ENCODE assay signal across 8 cellular contexts in genomic region chr6:34237722-34238506, GRCh38. TPM values are rescaled to one million over a fixed set of nuclear protein-coding genes. Genes with fewer than 3 reads are reported as not detected.
DNase-seq lines count a peak whose midpoint lies in the region; ATAC-seq, FAIRE-seq and TF ChIP-seq lines count a peak whose summit lies in the region.

No MANE protein-coding gene starts in this region.

- TF ChIP-seq EP300 in K562 (IDR thresholded peaks at IDR 0.05; ENCODE audit: low read length): peak; percentile 41

- peak overlapping the region; percentile 98 for H3K27ac ChIP-seq in K562 (ENCODE audit: extremely low read depth, low read depth, low read length)

- ATAC-seq in K562: peak; percentile 52

- H3K36me3 Mint-ChIP-seq in T-helper 2 cell treated with Interferon-gamma antibody and Interleukin-4, amounts not matched to agents 5 μg/mL and 100 μg/mL, for 36 hours (ENCODE audit: low read depth): peaks cover 36% of the 10 kb centered on the region

- H2AFZ ChIP-seq in K562 (ENCODE audit: low read depth, low read length): peak overlapping the region; percentile 37

- H3K9me3 Mint-ChIP-seq in T-helper 2 cell treated with Interferon-gamma antibody and Interleukin-4, amounts not matched to agents 5 μg/mL and 100 μg/mL, for 36 hours: no peaks in the 10 kb centered on the region

- peak overlapping the region; percentile 97 to 99 for H3K9ac ChIP-seq in K562 (ENCODE audit: insufficient read depth in 1 of 2, low read depth in 2 of 2, low read length in 2 of 2)

- H3K36me3 ChIP-seq in K562 (ENCODE audit: control insufficient read depth, insufficient read depth, low read length): peaks cover 51% of the 10 kb centered on the region

- POLR2A ChIA-PET in K562 (lab: Yijun Ruan, JAX): interaction anchor here (0.5 to 1.8 kb wide), 15 partner anchors 10 to 972 kb away, joined by 3 to 14 read pairs (median 6); partner anchors contain the start of gene SMIM29

- 1% methylated on average over 55 of the region's 64 CpGs for WGBS in K562 (ENCODE audit: insufficient coverage, low coverage, missing lambda C conversion rate)

- H3K9me1 ChIP-seq in K562 (ENCODE audit: control insufficient read depth, insufficient read depth, low read length): no peaks in the 10 kb centered on the region

- TF ChIP-seq RAD21 in K562 (CRISPR knock-in tag; conservative IDR thresholded peaks at IDR 0.05 in 1 of 2, IDR thresholded peaks at IDR 0.05 in 1 of 2): peak; percentile 25 to 48; a peak in 3 of 4 replicates

- DNase-seq in DMS53 (lab: John Stamatoyannopoulos, UW) (peak; percentile 72), DMS53 treated with DMSO at 0.1 percent for 48 hours (lab: John Stamatoyannopoulos, UW; ENCODE audit: unreplicated experiment) (no peak), HuH-7.5 (ENCODE audit: low spot score) (peak; percentile 83), K562 (ENCODE audit: extremely low read depth in 1 of 4, low spot score in 3 of 4) (peak; percentile 84 to 91 (median 87)), iPS-NIHi11 (ENCODE audit: low spot score) (peak; percentile 59), HPDE6-E6E7 (ENCODE audit: extremely low spot score) (no peak)
- peak; percentile 77 for DNase-seq in T-helper 2 cell treated with Interferon-gamma antibody and Interleukin-4, amounts not matched to agents 5 μg/mL and 100 μg/mL, for 36 hours (ENCODE audit: low spot score)
- DNase-seq in stimulated activated CD4-positive, alpha-beta T cell treated with anti-CD3 and anti-CD28 coated beads, Interleukin-15, amount 100 ng/mL, for 1 hour (ENCODE audit: low read depth in 1 of 2, low spot score in 1 of 2): peak; percentile 43 to 72

- no peaks in the 10 kb centered on the region for H3K9me3 ChIP-seq in K562 (replicated peaks; ENCODE audit: control insufficient read depth, insufficient read depth, low read depth, low read length)

- peak; percentile 45 to 81 (median 66); a peak in 4 of 6 replicates for TF ChIP-seq CTCF in K562 (IDR thresholded peaks at IDR 0.05 in 2 of 3, conservative IDR thresholded peaks at IDR 0.05 in 1 of 3; ENCODE audit: insufficient read depth in 2 of 3, low read depth in 1 of 3, low read length in 3 of 3)

- H3K4me3 ChIP-seq in K562: peak overlapping the region; percentile 85

- H3K4me3 Mint-ChIP-seq in T-helper 2 cell treated with Interferon-gamma antibody and Interleukin-4, amounts not matched to agents 5 μg/mL and 100 μg/mL, for 36 hours: peak overlapping the region; percentile 91

- H3K27me3 Mint-ChIP-seq in T-helper 2 cell treated with Interferon-gamma antibody and Interleukin-4, amounts not matched to agents 5 μg/mL and 100 μg/mL, for 36 hours (ENCODE audit: low read depth): no peaks in the 10 kb centered on the region

- H3K27me3 ChIP-seq in K562 (ENCODE audit: control insufficient read depth in 2 of 2, insufficient read depth in 2 of 2, low read length in 2 of 2): no peaks in the 10 kb centered on the region

- H3K79me2 ChIP-seq in K562 (ENCODE audit: control insufficient read depth, insufficient read depth, low read length): peaks cover 69% of the 10 kb centered on the region

- peaks cover 56 to 60% of the 10 kb centered on the region in 2 experiments for H3K4me1 ChIP-seq in K562 (replicated peaks in 1 of 2; ENCODE audit: control insufficient read depth in 2 of 2, insufficient read depth in 2 of 2, low read length in 2 of 2)

- H4K20me1 ChIP-seq in K562 (replicated peaks; ENCODE audit: control insufficient read depth, insufficient read depth, low read length): peaks cover 40% of the 10 kb centered on the region

- CTCF ChIA-PET in K562 (lab: Yijun Ruan, JAX; ENCODE audit: low intra/inter-chr PET ratio): interaction anchor here (0.6 to 1.9 kb wide), 5 partner anchors 37 to 74 kb away, joined by 3 to 6 read pairs (median 3); no protein-coding TSS in a partner anchor

- in situ Hi-C loops in K562 (cut with MboI): no loop called here

- H3K4me2 ChIP-seq in K562 (ENCODE audit: insufficient read depth, low read length): peak overlapping the region; percentile 85

- peak overlapping the region; percentile 96 for H3K27ac Mint-ChIP-seq in T-helper 2 cell treated with Interferon-gamma antibody and Interleukin-4, amounts not matched to agents 5 μg/mL and 100 μg/mL, for 36 hours

- TF ChIP-seq POLR2A in K562 (conservative IDR thresholded peaks at IDR 0.05): peak; percentile 78

- peaks cover 47% of the 10 kb centered on the region for H3K4me1 Mint-ChIP-seq in T-helper 2 cell treated with Interferon-gamma antibody and Interleukin-4, amounts not matched to agents 5 μg/mL and 100 μg/mL, for 36 hours (ENCODE audit: low read depth)

- FAIRE-seq in K562 (lab: Jason Lieb, UNC): no peak

- BruUV-seq in K562 (replicated peaks; lab: Mats Ljungman, UMichigan): no TSS peak

- intact Hi-C loops in K562 (cut with micrococcal nuclease): no loop called here

TF ChIP-seq in K562, 482 proteins besides CTCF, POLR2A, EP300 and RAD21 (continues in another document):
- TF ChIP-seq CAMTA2 (CRISPR knock-in tag; conservative IDR thresholded peaks at IDR 0.05): no peak
- no peak for TF ChIP-seq ZBTB5 (IDR thresholded peaks at IDR 0.05)
- TF ChIP-seq MEF2D (tag; conservative IDR thresholded peaks at IDR 0.05; ENCODE audit: low read depth): no peak
- peak; percentile 69 for TF ChIP-seq ZNF24 (IDR thresholded peaks at IDR 0.05)
- TF ChIP-seq POLR2G (IDR thresholded peaks at IDR 0.05; ENCODE audit: low read depth, low read length): peak; percentile 91
- no peak for TF ChIP-seq TAF15 (IDR thresholded peaks at IDR 0.05; ENCODE audit: low read depth, low read length)
- TF ChIP-seq PTBP1 (IDR thresholded peaks at IDR 0.05; ENCODE audit: low read depth, low read length): 0 out of 2 replicates have a peak, but pooled peaks have one; percentile 44
- no peak; the same call in 1 of the 2 replicates for TF ChIP-seq ZNF76 (CRISPR knock-in tag; IDR thresholded peaks at IDR 0.05; ENCODE audit: borderline replicate concordance)
- TF ChIP-seq HNRNPLL (IDR thresholded peaks at IDR 0.05; ENCODE audit: low read depth, low read length, poor library complexity, severe bottlenecking): peak; percentile 51
- no peak for TF ChIP-seq MCM7 (IDR thresholded peaks at IDR 0.05)
- no peak for TF ChIP-seq PHB (CRISPR knock-in tag; IDR thresholded peaks at IDR 0.05)
- no peak for TF ChIP-seq NCOA2 (IDR thresholded peaks at IDR 0.05; ENCODE audit: partially characterized antibody in 2 of 2)
- peak; percentile 56; the same call in 1 of the 2 replicates for TF ChIP-seq MTA1 (IDR thresholded peaks at IDR 0.05; ENCODE audit: borderline replicate concordance)

RNA-seq across cellular contexts. Expression of gene HMGA1, which starts 1.2 kb away (rescaled TPM):
- 30.6 and 67.6 TPM in 2 replicates for total RNA-seq in K562 (2011; cell fraction: chromatin; rRNA removed; ENCODE audit: low replicate concordance)
- 97.4 and 98.8 TPM in 2 replicates for total RNA-seq in K562 (2011; cell fraction: nucleolus; rRNA removed)
- 112 and 202 TPM in 2 replicates for total RNA-seq in K562 (2011; cell fraction: nucleoplasm; rRNA removed)
- total RNA-seq in K562 (2014; rRNA removed): 1,004 and 1,256 TPM in 2 replicates
- 270 and 326 TPM in 2 replicates for total RNA-seq in K562 (2014; rRNA removed; fragmentation: Illumina TruSeq; extraction: Trizol)
- 594 and 609 TPM in 2 replicates for total RNA-seq in K562 (2015; rRNA removed; fragmentation: Illumina TruSeq; extraction: Trizol)
- total RNA-seq in K562 (2021): 1,947 and 1,950 TPM in 2 replicates
- polyA plus RNA-seq in K562 (2011; rRNA removed): 205 and 451 TPM in 2 replicates
- 348 and 767 TPM in 2 replicates for polyA plus RNA-seq in K562 (2011; cell fraction: cytosol; rRNA removed)
- 229 and 367 TPM in 2 replicates for polyA plus RNA-seq in K562 (2011; cell fraction: nucleus; rRNA removed)
- 830 and 1,263 TPM in 2 replicates for polyA plus RNA-seq in K562 (2012)
- 1,608 and 1,897 TPM in 2 replicates for polyA plus RNA-seq in K562 (2014; fragmentation: Illumina TruSeq; extraction: Trizol)
- polyA plus RNA-seq in K562 (2014; fragmentation: Nextera tagmentation; extraction: Ambion mirVana): 10 to 100 TPM; 27.8 to 58.8 TPM
- polyA plus RNA-seq in K562 (2014; rRNA removed): 1,026 and 1,125 TPM in 2 replicates
- 66.3 and 71.3 TPM in 2 replicates for polyA minus RNA-seq in K562 (2011; rRNA and poly(A)+ RNA removed)
- polyA minus RNA-seq in K562 (2011; cell fraction: cytosol; rRNA and poly(A)+ RNA removed): 364 and 449 TPM in 2 replicates
- polyA minus RNA-seq in K562 (2011; cell fraction: nucleus; rRNA and poly(A)+ RNA removed): 49.0 and 60.6 TPM in 2 replicates

RNA-seq across cellular contexts. Expression of gene SMIM29, which starts 10.9 kb away (rescaled TPM):
- 9.6 and 43.3 TPM in 2 replicates for total RNA-seq in K562 (2011; cell fraction: chromatin; rRNA removed; ENCODE audit: low replicate concordance)
- 62.9 and 65.8 TPM in 2 replicates for total RNA-seq in K562 (2011; cell fraction: nucleolus; rRNA removed)
- total RNA-seq in K562 (2011; cell fraction: nucleoplasm; rRNA removed): 33.6 and 43.7 TPM in 2 replicates
- total RNA-seq in K562 (2014; rRNA removed) (31.8 and 42.1 TPM in 2 replicates), K562 (2014; rRNA removed; fragmentation: Illumina TruSeq; extraction: Trizol) (4.6 and 6.5 TPM in 2 replicates), K562 (2015; rRNA removed; fragmentation: Illumina TruSeq; extraction: Trizol) (18.2 and 21.9 TPM in 2 replicates), K562 (2021) (30.1 and 35.5 TPM in 2 replicates)
- polyA plus RNA-seq in K562 (2011; rRNA removed) (29.1 and 74.4 TPM in 2 replicates), K562 (2014; fragmentation: Illumina TruSeq; extraction: Trizol) (20.9 and 39.0 TPM in 2 replicates), K562 (2014; fragmentation: Nextera tagmentation; extraction: Ambion mirVana) (10 to 100 TPM; 13.1 to 13.7 TPM), K562 (2014; rRNA removed) (34.9 and 36.7 TPM in 2 replicates)
- 106 and 151 TPM in 2 replicates for polyA plus RNA-seq in K562 (2011; cell fraction: cytosol; rRNA removed)
- polyA plus RNA-seq in K562 (2011; cell fraction: nucleus; rRNA removed): 87.3 and 88.9 TPM in 2 replicates
- 43.9 and 73.7 TPM in 2 replicates for polyA plus RNA-seq in K562 (2012)
- 10.5 and 14.6 TPM in 2 replicates for polyA minus RNA-seq in K562 (2011; rRNA and poly(A)+ RNA removed)
- polyA minus RNA-seq in K562 (2011; cell fraction: cytosol; rRNA and poly(A)+ RNA removed): 18.3 and 35.8 TPM in 2 replicates
- 43.4 and 63.9 TPM in 2 replicates for polyA minus RNA-seq in K562 (2011; cell fraction: nucleus; rRNA and poly(A)+ RNA removed)

Comparison
In these comparisons a context has a peak if more than half of its experiments do, and no peak if none do; other contexts are left out.
1. DNase-seq: peak in DMS53 (single experiment), HuH-7.5 (single experiment), T-helper 2 cell treated with Interferon-gamma antibody and Interleukin-4, amounts not matched to agents 5 μg/mL and 100 μg/mL, for 36 hours (single experiment), K562 (4 of 4), iPS-NIHi11 (single experiment) and stimulated activated CD4-positive, alpha-beta T cell treated with anti-CD3 and anti-CD28 coated beads, Interleukin-15, amount 100 ng/mL, for 1 hour (2 of 2); none in DMS53 treated with DMSO at 0.1 percent for 48 hours (single experiment) and HPDE6-E6E7 (single experiment).